27 cellular contexts compared by ENCODE assay signal in genomic region chr7:10460474-10460873, GRCh38.
"Had no signal": no experiment of that assay in that cellular context is flagged by ENCODE, and none has a peak within 500 bp of the region (broad histone marks: within the 10 kb centered on the region; RNA-seq: fewer than 3 reads in every experiment).

No MANE protein-coding gene starts in this region.

- ATAC-seq: effector memory CD8-positive, alpha-beta T cell; esophagus mucosa; foreskin keratinocyte; gastrocnemius medialis; gastroesophageal sphincter; heart left ventricle; heart right ventricle had no signal

- DNase-seq: colonic mucosa; cortex of kidney; dermis blood vessel endothelial cell; dorsolateral prefrontal cortex; effector CD4-positive, alpha-beta T cell; effector CD8-positive, alpha-beta T cell; effector memory CD4-positive, alpha-beta T cell; effector memory CD8-positive, alpha-beta T cell; erythroblast; esophagus squamous epithelium; foreskin fibroblast; foreskin keratinocyte; foreskin melanocyte; gastrocnemius medialis; glutamatergic neuron; head of caudate nucleus; heart left ventricle; heart right ventricle had no signal

- H3K4me3 ChIP-seq: colonic mucosa, coronary artery, dorsolateral prefrontal cortex, esophagus muscularis mucosa, esophagus squamous epithelium, gastrocnemius medialis, gastroesophageal sphincter, heart left ventricle, heart right ventricle had no signal

- H3K27me3 Mint-ChIP-seq: dendritic cell treated with granulocyte-macrophage colony-stimulating factor and Interleukin-4, amounts not matched to agents 40 ng/mL and 50 ng/mL, for 4 days; effector memory CD8-positive, alpha-beta T cell had no signal

- H3K4me3 Mint-ChIP-seq: dendritic cell treated with granulocyte-macrophage colony-stimulating factor and Interleukin-4, amounts not matched to agents 40 ng/mL and 50 ng/mL, for 4 days; effector memory CD8-positive, alpha-beta T cell had no signal

- H3K36me3 ChIP-seq: colonic mucosa, esophagus muscularis mucosa, esophagus squamous epithelium, gastrocnemius medialis, gastroesophageal sphincter, heart left ventricle, heart right ventricle had no signal

- H3K4me1 ChIP-seq: colonic mucosa, esophagus muscularis mucosa, esophagus squamous epithelium, foreskin keratinocyte, gastrocnemius medialis, gastroesophageal sphincter, heart left ventricle, heart right ventricle had no signal

- H3K27ac ChIP-seq: colonic mucosa, coronary artery, dorsolateral prefrontal cortex, epithelial cell of prostate, esophagus muscularis mucosa, esophagus squamous epithelium, foreskin keratinocyte, gastrocnemius medialis, gastroesophageal sphincter, heart left ventricle, heart right ventricle had no signal

- H3K27ac Mint-ChIP-seq: dendritic cell treated with granulocyte-macrophage colony-stimulating factor and Interleukin-4, amounts not matched to agents 40 ng/mL and 50 ng/mL, for 4 days; effector memory CD8-positive, alpha-beta T cell had no signal

- H3K9me3 ChIP-seq: colonic mucosa had no signal

- H3K9me3 Mint-ChIP-seq: effector memory CD8-positive, alpha-beta T cell had no signal

- H3K27me3 ChIP-seq: colonic mucosa, dorsolateral prefrontal cortex, esophagus muscularis mucosa, esophagus squamous epithelium, foreskin keratinocyte, gastrocnemius medialis, gastroesophageal sphincter, heart left ventricle, heart right ventricle had no signal

- FAIRE-seq: colon, endometrium, endothelial cell of umbilical vein had no signal
